8 cellular contexts compared by ENCODE assay signal in the genomic region with DNA sequence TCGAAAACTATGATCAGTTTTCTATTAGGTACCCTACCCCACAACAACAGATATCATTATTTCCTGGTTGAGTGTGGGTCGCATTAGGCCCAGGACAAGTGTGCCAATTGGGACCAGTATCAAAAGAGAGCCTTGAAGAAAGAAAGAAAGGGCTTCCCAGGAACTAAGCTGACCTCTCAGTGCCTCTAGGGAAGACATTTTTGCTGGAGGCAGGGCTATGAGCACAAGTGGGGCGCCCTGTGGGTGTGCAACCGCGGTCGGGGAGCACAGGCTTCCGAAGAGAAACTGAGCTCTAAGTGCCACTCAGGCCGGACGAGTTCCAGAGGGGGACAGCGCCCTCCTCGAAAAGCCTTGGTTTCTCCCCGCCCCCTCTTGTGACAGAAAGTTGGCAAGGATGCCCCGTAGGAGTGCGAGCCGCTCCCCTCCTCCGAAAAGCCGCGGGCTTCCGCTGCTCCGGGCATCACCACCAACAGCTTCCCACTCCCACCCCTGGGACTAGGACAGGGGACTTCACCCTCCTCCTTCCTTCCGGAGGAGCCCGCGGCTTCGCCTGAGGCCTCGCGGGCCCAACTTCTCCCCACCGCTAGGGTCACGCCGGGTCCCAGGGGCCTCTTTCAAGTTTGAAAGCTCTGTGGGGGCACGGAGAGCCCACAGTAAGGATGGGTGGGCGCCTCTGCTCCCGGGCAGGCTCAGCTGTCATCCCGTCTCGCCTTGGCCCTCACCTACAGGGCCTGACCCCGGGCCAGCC. TPM values are rescaled to one million over a fixed set of nuclear protein-coding genes. Genes with fewer than 3 reads are reported as not detected.
A peak's percentile ranks its signal among the peaks of the same experiment; 100 is the strongest.
DNase-seq lines count a peak whose midpoint lies in the region; ATAC-seq and TF ChIP-seq lines count a peak whose summit lies in the region.
"Had no signal": no experiment of that assay in that cellular context is flagged by ENCODE, and none has a peak within 500 bp of the region (broad histone marks: within the 10 kb centered on the region; RNA-seq: fewer than 3 reads in every experiment).

No MANE protein-coding gene starts in this region.

- POLR2A ChIA-PET in HCT116 (lab: Charles Lee) = no interaction called here

- intact Hi-C loops in HCT116 (cut with micrococcal nuclease) = no loop called here
- intact Hi-C loops in adrenal gland (cut with DNase I) = loop anchor here (5.0 to 10.0 kb wide), 2 partner anchors 67 to 174 kb away; no protein-coding TSS in a partner anchor
- intact Hi-C loops in stomach (cut with DNase I; ENCODE audit: low total_unique reads) = no loop called here

- no peak overlapping the region for H3K9ac ChIP-seq in HCT116 (ENCODE audit: low read length)

- H3K27ac ChIP-seq in HCT116 (ENCODE audit: low read depth, low read length) (peak overlapping the region; percentile 38), adrenal gland (peak overlapping the region; percentile 27 to 97 (median 86)), stomach (peak overlapping the region; percentile 43 to 95 (median 88))

- no peak for TF ChIP-seq POLR2A in HCT116 (IDR thresholded peaks at IDR 0.05; ENCODE audit: borderline replicate concordance, extremely low read depth, insufficient read depth, insufficient read length)
- TF ChIP-seq POLR2A in adrenal gland (IDR thresholded peaks at IDR 0.05) = peak in 1 of 2 donors; percentile 40
- TF ChIP-seq POLR2A in stomach (IDR thresholded peaks at IDR 0.05) = no peak

- no peak for DNase-seq in HCT116 (ENCODE audit: low read depth, low spot score)
- peak; percentile 76 to 89 (median 84) for DNase-seq in adrenal gland
- no peak for DNase-seq in kidney epithelial cell (ENCODE audit: low read depth)
- no peak for DNase-seq in stomach
- DNase-seq in GM19240 (ENCODE audit: insufficient read length, low spot score) = no peak
- no peak for DNase-seq in activated CD4-positive, alpha-beta T cell treated with anti-CD3 and anti-CD28 coated beads for 48 hours

- RAD21 ChIA-PET in HCT116 (lab: Charles Lee; ENCODE audit: low non-redundant PET in 1 of 2, low total read pairs in 2 of 2, uncharacterized antibody in 2 of 2, unreplicated experiment in 2 of 2) = no interaction called here

- WGBS in adrenal gland, 4 donors = 3 to 23% (median 5%) methylated on average over 14 to 35 of the region's 35 CpGs
- 10 to 25% (median 15%) methylated on average over 29 to 35 of the region's 35 CpGs for WGBS in stomach, 5 donors

- ATAC-seq in HCT116 (no peak), HG02642 (IDR thresholded peaks at IDR 0.05; ENCODE audit: poor library complexity, unreplicated experiment) (no peak)

- H3K27me3 ChIP-seq in HCT116 (ENCODE audit: insufficient read depth, low read length) (no peaks in the 10 kb centered on the region), adrenal gland (no peaks in the 10 kb centered on the region), kidney epithelial cell (ENCODE audit: control insufficient read depth, insufficient read depth, low read length) (no peaks in the 10 kb centered on the region), stomach (peaks cover 0 to 96% (median 67%) of the 10 kb centered on the region in 3 donors)

- no TSS peak for BruUV-seq in HCT116 (replicated peaks; lab: Mats Ljungman, UMichigan)

- no peak for TF ChIP-seq RAD21 in HCT116 (IDR thresholded peaks at IDR 0.05; ENCODE audit: low read depth)

- H3K36me3 ChIP-seq in HCT116 (ENCODE audit: control insufficient read depth in 1 of 2, insufficient read depth in 2 of 2, low read length in 2 of 2) = no peaks in the 10 kb centered on the region
- no peaks in the 10 kb centered on the region for H3K36me3 ChIP-seq in adrenal gland (replicated peaks in 1 of 2)
- H3K36me3 ChIP-seq in kidney epithelial cell (ENCODE audit: control insufficient read depth, insufficient read depth, low read length) = no peaks in the 10 kb centered on the region
- no peaks in the 10 kb centered on the region for H3K36me3 ChIP-seq in stomach

- H3K79me2 ChIP-seq in HCT116 (ENCODE audit: insufficient read depth, low read length) = no peaks in the 10 kb centered on the region

- no peak for TF ChIP-seq EP300 in stomach (IDR thresholded peaks at IDR 0.05)

- H3K4me2 ChIP-seq in HCT116 (ENCODE audit: low read length) = peak overlapping the region; percentile 98

- H4K20me1 ChIP-seq in HCT116 (ENCODE audit: insufficient read depth) = no peaks in the 10 kb centered on the region

- H3K9me3 ChIP-seq in HCT116 (ENCODE audit: control insufficient read depth in 1 of 2, insufficient read depth in 1 of 2, low read depth in 1 of 2, low read length in 2 of 2) = no peaks in the 10 kb centered on the region
- H3K9me3 ChIP-seq in adrenal gland (replicated peaks in 1 of 3) = no peaks in the 10 kb centered on the region
- H3K9me3 ChIP-seq in stomach = no peaks in the 10 kb centered on the region

- no peaks in the 10 kb centered on the region for H3K9me2 ChIP-seq in HCT116 (ENCODE audit: insufficient read depth)

- CTCF ChIA-PET in HCT116 (lab: Charles Lee) = no interaction called here

- no peak overlapping the region for H2AFZ ChIP-seq in HCT116 (ENCODE audit: low read depth, low read length, poor library complexity, severe bottlenecking)

- TF ChIP-seq CTCF in HCT116 (IDR thresholded peaks at IDR 0.05 in 2 of 3, conservative IDR thresholded peaks at IDR 0.05 in 1 of 3; ENCODE audit: borderline replicate concordance in 1 of 3, insufficient read depth in 1 of 3, low read depth in 2 of 3, low read length in 2 of 3) (no peak), adrenal gland (IDR thresholded peaks at IDR 0.05) (peak in 1 of 6 experiments; percentile 14), kidney epithelial cell (IDR thresholded peaks at IDR 0.05; ENCODE audit: insufficient read depth, low read length, poor library complexity, severe bottlenecking) (peak; percentile 8), stomach (IDR thresholded peaks at IDR 0.05) (no peak)

- H3K4me1 ChIP-seq in HCT116 (ENCODE audit: control insufficient read depth in 1 of 2, insufficient read depth in 2 of 2, low read length in 2 of 2) (peaks cover 23 to 24% of the 10 kb centered on the region in 2 experiments), adrenal gland (replicated peaks in 1 of 2) (peaks cover 0 to 39% of the 10 kb centered on the region in 2 donors), stomach (peaks cover 33 to 70% (median 48%) of the 10 kb centered on the region in 4 donors)

- H3K4me3 ChIP-seq in HCT116 (replicated peaks in 1 of 2; ENCODE audit: low read depth in 1 of 2, low read length in 2 of 2) = peak overlapping the region in 1 of 2 experiments; percentile 70; a peak in 2 of 4 replicates
- H3K4me3 ChIP-seq in adrenal gland = peak overlapping the region in 3 of 4 donors; percentile 41 to 93 (median 42)
- peak overlapping the region; percentile 77 for H3K4me3 ChIP-seq in kidney epithelial cell (ENCODE audit: low read depth, low read length)
- peak overlapping the region; percentile 52 to 64 (median 61) for H3K4me3 ChIP-seq in stomach

TF ChIP-seq in HCT116, 20 proteins besides CTCF, POLR2A, EP300 and RAD21 (continues in another document):
- no peak for TF ChIP-seq ELF1 (IDR thresholded peaks at IDR 0.05; ENCODE audit: borderline replicate concordance, low read depth)
- no peak for TF ChIP-seq EZH2 (IDR thresholded peaks at IDR 0.05)
- TF ChIP-seq FOSL1 (IDR thresholded peaks at IDR 0.05; ENCODE audit: low read depth) = no peak
- no peak for TF ChIP-seq SRF (IDR thresholded peaks at IDR 0.05; ENCODE audit: low read depth)
- no peak for TF ChIP-seq SP1 (IDR thresholded peaks at IDR 0.05; ENCODE audit: low read depth)
- TF ChIP-seq JUND (IDR thresholded peaks at IDR 0.05) = no peak
- TF ChIP-seq SIN3A (IDR thresholded peaks at IDR 0.05; ENCODE audit: low read depth) = no peak
- TF ChIP-seq ZNF274 (IDR thresholded peaks at IDR 0.05; ENCODE audit: low read depth, low read length) = no peak
- TF ChIP-seq, protein P1, sequence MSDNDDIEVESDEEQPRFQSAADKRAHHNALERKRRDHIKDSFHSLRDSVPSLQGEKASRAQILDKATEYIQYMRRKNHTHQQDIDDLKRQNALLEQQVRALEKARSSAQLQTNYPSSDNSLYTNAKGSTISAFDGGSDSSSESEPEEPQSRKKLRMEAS (IDR thresholded peaks at IDR 0.05) = no peak
- TF ChIP-seq, protein P2, sequence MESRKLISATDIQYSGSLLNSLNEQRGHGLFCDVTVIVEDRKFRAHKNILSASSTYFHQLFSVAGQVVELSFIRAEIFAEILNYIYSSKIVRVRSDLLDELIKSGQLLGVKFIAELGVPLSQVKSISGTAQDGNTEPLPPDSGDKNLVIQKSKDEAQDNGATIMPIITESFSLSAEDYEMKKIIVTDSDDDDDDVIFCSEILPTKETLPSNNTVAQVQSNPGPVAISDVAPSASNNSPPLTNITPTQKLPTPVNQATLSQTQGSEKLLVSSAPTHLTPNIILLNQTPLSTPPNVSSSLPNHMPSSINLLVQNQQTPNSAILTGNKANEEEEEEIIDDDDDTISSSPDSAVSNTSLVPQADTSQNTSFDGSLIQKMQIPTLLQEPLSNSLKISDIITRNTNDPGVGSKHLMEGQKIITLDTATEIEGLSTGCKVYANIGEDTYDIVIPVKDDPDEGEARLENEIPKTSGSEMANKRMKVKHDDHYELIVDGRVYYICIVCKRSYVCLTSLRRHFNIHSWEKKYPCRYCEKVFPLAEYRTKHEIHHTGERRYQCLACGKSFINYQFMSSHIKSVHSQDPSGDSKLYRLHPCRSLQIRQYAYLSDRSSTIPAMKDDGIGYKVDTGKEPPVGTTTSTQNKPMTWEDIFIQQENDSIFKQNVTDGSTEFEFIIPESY (IDR thresholded peaks at IDR 0.05; ENCODE audit: extremely low read depth, insufficient replicate concordance, low read length) = no peak
- TF ChIP-seq ZFX (IDR thresholded peaks at IDR 0.05) = no peak
- TF ChIP-seq CBX3 (IDR thresholded peaks at IDR 0.05; ENCODE audit: low read depth) = no peak
- TF ChIP-seq TCF7L2 (IDR thresholded peaks at IDR 0.05; ENCODE audit: borderline replicate concordance, extremely low read depth, insufficient read depth, insufficient read length) = no peak
- no peak for TF ChIP-seq EGR1 (IDR thresholded peaks at IDR 0.05; ENCODE audit: low read depth)
- TF ChIP-seq YY1 (IDR thresholded peaks at IDR 0.05; ENCODE audit: extremely low read depth, insufficient replicate concordance, low read depth, low read length) = no peak
- no peak for TF ChIP-seq POLR2AphosphoS5 (IDR thresholded peaks at IDR 0.05; ENCODE audit: low read depth, low read length)

RNA-seq across cellular contexts. Expression of a gene that starts 2.0 kb away (rescaled TPM):
- 20.1 TPM for total RNA-seq in HCT116 (2021; ENCODE audit: unreplicated experiment)
- polyA plus RNA-seq in HCT116 (2012) = 12.7 and 18.1 TPM in 2 replicates
- 10 to 100 TPM; 13.2 to 42.0 (median 25.7) TPM for total RNA-seq in adrenal gland
- 100 to 1,000 TPM in 1 of 3 donors, 10 to 100 TPM in 2; 20.8 to 107 (median 62.1) TPM for polyA plus RNA-seq in adrenal gland
- total RNA-seq in kidney epithelial cell = 5.3 and 9.5 TPM in 2 replicates
- total RNA-seq in stomach = 10 to 100 TPM in 4 of 5 donors, 1 to 10 TPM in 1; 4.3 to 40.8 (median 15.8) TPM
- polyA plus RNA-seq in stomach = 10 to 100 TPM in 2 of 3 donors, 1 to 10 TPM in 1; 9.7 to 19.6 (median 12.7) TPM
- total RNA-seq: T-helper 1 cell treated with Interleukin-12 subunit alpha and Interleukin-12 subunit beta and Interleukin-4 antibody, amounts not matched to agents 30 ng/mL and 1 ng/mL, for 36 hours had no signal

RNA-seq across cellular contexts. Expression of a gene that starts 4.0 kb away (rescaled TPM):
- total RNA-seq in HCT116 (2021; ENCODE audit: unreplicated experiment) (51.2 TPM), adrenal gland (100 to 1,000 TPM in 3 of 8 donors, 10 to 100 TPM in 5; 50.1 to 195 (median 89.3) TPM), kidney epithelial cell (12.8 and 13.2 TPM in 2 replicates), stomach (100 to 1,000 TPM in 1 of 5 donors, 10 to 100 TPM in 3, under 1 TPM in 1; 0.87 to 115 (median 20.4) TPM)
- 63.0 and 64.6 TPM in 2 replicates for polyA plus RNA-seq in HCT116 (2012)
- polyA plus RNA-seq in adrenal gland (10 to 100 TPM; 22.4 to 64.4 (median 42.2) TPM), stomach (10 to 100 TPM; 10.7 to 25.7 (median 24.3) TPM)
- total RNA-seq: T-helper 1 cell treated with Interleukin-12 subunit alpha and Interleukin-12 subunit beta and Interleukin-4 antibody, amounts not matched to agents 30 ng/mL and 1 ng/mL, for 36 hours had no signal

Comparison
In these comparisons a context has a peak if more than half of its experiments do, and no peak if none do; other contexts are left out.
1. DNase-seq: peak in adrenal gland (7 of 7); none in HCT116 (single experiment), kidney epithelial cell (single experiment), stomach (single experiment), GM19240 (single experiment) and activated CD4-positive, alpha-beta T cell treated with anti-CD3 and anti-CD28 coated beads for 48 hours (single experiment).
2. H3K27ac ChIP-seq: peak in every context shown above with its lines; median percentile 88 in stomach; 86 in adrenal gland; 38 in HCT116.
3. intact Hi-C loops: an anchor here in adrenal gland (5.0 to 10.0 kb wide); none called in HCT116 and stomach.